Comparison of ENCODE assay signal across 8 cellular contexts in genomic region chr1:26693557-26694184, GRCh38. TPM values are rescaled to one million over a fixed set of nuclear protein-coding genes. Genes with fewer than 3 reads are reported as not detected.
A peak's percentile ranks its signal among the peaks of the same experiment; 100 is the strongest.
DNase-seq lines count a peak whose midpoint lies in the region; ATAC-seq, FAIRE-seq and TF ChIP-seq lines count a peak whose summit lies in the region.

No MANE protein-coding gene starts in this region.

- 0 out of 2 replicates have a peak, but pooled peaks cover 4% of the 10 kb centered on the region for H3K36me3 ChIP-seq in PC-9 (ENCODE audit: low read depth)
- no peaks in the 10 kb centered on the region for H3K36me3 ChIP-seq in endothelial cell of umbilical vein (ENCODE audit: control insufficient read depth in 2 of 2, extremely low read depth in 1 of 2, insufficient read depth in 2 of 2, low read length in 2 of 2)
- H3K36me3 ChIP-seq in psoas muscle (ENCODE audit: insufficient read depth in 1 of 2, low read depth in 1 of 2) = no peaks in the 10 kb centered on the region

- ATAC-seq in psoas muscle (no peak), HG03378 (IDR thresholded peaks at IDR 0.05; ENCODE audit: unreplicated experiment) (no peak), GM21825 (IDR thresholded peaks at IDR 0.05; ENCODE audit: unreplicated experiment) (no peak), HG02981 (IDR thresholded peaks at IDR 0.05; ENCODE audit: unreplicated experiment) (no peak)

- no peaks in the 10 kb centered on the region for H3K9me1 ChIP-seq in endothelial cell of umbilical vein (replicated peaks; ENCODE audit: control insufficient read depth, extremely low read depth, insufficient read depth, low read length)

- intact Hi-C loops in PC-9 (cut with micrococcal nuclease; ENCODE audit: unreplicated experiment) = loop anchor here (1.0 to 10.0 kb wide), 3 partner anchors 59 to 171 kb away; partner anchors contain the start of gene SFN
- intact Hi-C loops in endothelial cell of umbilical vein (cut with micrococcal nuclease) = loop anchor here (10.0 kb wide), 1 partner anchor 1861 kb away; the partner anchor contains the start of gene TRNAU1AP
- intact Hi-C loops in psoas muscle (cut with DNase I) = loop anchor here in 1 of 2 donors (2.0 kb wide), 1 partner anchor 95 kb away; no protein-coding TSS in a partner anchor

- H2AFZ ChIP-seq in PC-9 (peak overlapping the region; percentile 83; the same call in 1 of the 2 replicates), endothelial cell of umbilical vein (ENCODE audit: low read depth, low read length) (peak overlapping the region; percentile 5)

- H3K4me1 ChIP-seq in PC-9 (replicated peaks; ENCODE audit: insufficient read depth) = peaks cover 31% of the 10 kb centered on the region
- peaks cover 32% of the 10 kb centered on the region for H3K4me1 ChIP-seq in endothelial cell of umbilical vein (ENCODE audit: control insufficient read depth, extremely low read depth, insufficient read depth, low read length)
- peaks cover 37% of the 10 kb centered on the region for H3K4me1 ChIP-seq in psoas muscle

- CTCF ChIA-PET in PC-9 (lab: Charles Lee) = interaction anchor here (0.6 to 1.3 kb wide), 5 partner anchors 11 to 700 kb away, joined by 3 to 5 read pairs (median 3); no protein-coding TSS in a partner anchor
- CTCF ChIA-PET in endothelial cell of umbilical vein (lab: Charles Lee) = interaction anchor here (0.7 to 4.1 kb wide), 13 partner anchors 12 to 269 kb away, joined by 3 to 67 read pairs (median 4); partner anchors contain the start of gene PIGV

- no peaks in the 10 kb centered on the region for H3K27me3 ChIP-seq in PC-9 (ENCODE audit: insufficient read depth, low read depth)
- no peaks in the 10 kb centered on the region for H3K27me3 ChIP-seq in endothelial cell of umbilical vein (ENCODE audit: control insufficient read depth in 2 of 2, insufficient read depth in 2 of 2, low read length in 2 of 2)
- no peaks in the 10 kb centered on the region for H3K27me3 ChIP-seq in psoas muscle (ENCODE audit: insufficient read depth in 3 of 3, low read length in 2 of 3)

- 17 to 39% (median 20%) methylated on average over 5 of the region's 5 CpGs for WGBS in psoas muscle, 3 donors

- H3K9me3 ChIP-seq in PC-9 (ENCODE audit: insufficient read depth, low read depth) = no peaks in the 10 kb centered on the region
- no peaks in the 10 kb centered on the region for H3K9me3 ChIP-seq in endothelial cell of umbilical vein (replicated peaks; ENCODE audit: control insufficient read depth, insufficient read depth, low read length)
- H3K9me3 ChIP-seq in psoas muscle = no peaks in the 10 kb centered on the region

- dilution Hi-C loops in endothelial cell of umbilical vein (cut with MboI; ENCODE audit: extremely low pct_ligation_motif_present, low sequenced_read_pairs) = no loop called here

- no peak for FAIRE-seq in endothelial cell of umbilical vein (lab: Jason Lieb, UNC)

- TSS peak; percentile 45 for BruUV-seq in PC-9 (replicated peaks; lab: Mats Ljungman, UMichigan)
- BruUV-seq in endothelial cell of umbilical vein (replicated peaks; lab: Mats Ljungman, UMichigan) = no TSS peak

- TF ChIP-seq CTCF in GM12864 (IDR thresholded peaks at IDR 0.05; ENCODE audit: low read depth, low read length, missing control alignments) (no peak), PC-9 (conservative IDR thresholded peaks at IDR 0.05) (no peak), endothelial cell of umbilical vein (IDR thresholded peaks at IDR 0.05; ENCODE audit: extremely low read depth in 1 of 2, insufficient read depth in 1 of 2, low read depth in 1 of 2, low read length in 2 of 2) (no peak), psoas muscle (IDR thresholded peaks at IDR 0.05) (no peak)

- H3K79me2 ChIP-seq in PC-9 (ENCODE audit: low read depth) (peaks cover 35% of the 10 kb centered on the region), endothelial cell of umbilical vein (ENCODE audit: control insufficient read depth, insufficient read depth, low read length) (peaks cover 24% of the 10 kb centered on the region)

- H3K4me3 ChIP-seq in GM12864 (ENCODE audit: low read depth, low read length) (peak overlapping the region; percentile 77), PC-9 (peak overlapping the region; percentile 73), endothelial cell of umbilical vein (replicated peaks in 1 of 3; ENCODE audit: insufficient read depth in 1 of 3, low read depth in 1 of 3, low read length in 3 of 3) (peak overlapping the region in 2 of 3 experiments; percentile 40 to 73), psoas muscle (peak overlapping the region; percentile 70)

- peak overlapping the region; percentile 75 for H3K9ac ChIP-seq in endothelial cell of umbilical vein (replicated peaks; ENCODE audit: extremely low read depth, insufficient read depth, low read length)

- H4K20me1 ChIP-seq in PC-9 (ENCODE audit: insufficient read depth) (peaks cover 5% of the 10 kb centered on the region; the same call in 1 of the 2 replicates), endothelial cell of umbilical vein (replicated peaks; ENCODE audit: control insufficient read depth, extremely low read depth, insufficient read depth, low read length) (peaks cover 4% of the 10 kb centered on the region)

- TF ChIP-seq POLR2A in endothelial cell of umbilical vein (IDR thresholded peaks at IDR 0.05; ENCODE audit: low read depth, low read length) = no peak

- peak overlapping the region; percentile 97 for H3K4me2 ChIP-seq in PC-9
- peak overlapping the region; percentile 91 for H3K4me2 ChIP-seq in endothelial cell of umbilical vein (ENCODE audit: insufficient read depth, low read length)

- POLR2A ChIA-PET in PC-9 (lab: Charles Lee; ENCODE audit: unreplicated experiment) (interaction anchor here (0.6 to 1.7 kb wide), 6 partner anchors 12 to 171 kb away, joined by 3 to 16 read pairs (median 5); partner anchors contain the start of gene PIGV), endothelial cell of umbilical vein (lab: Charles Lee) (interaction anchor here (0.6 to 1.6 kb wide), 7 partner anchors 8 to 196 kb away, joined by 3 to 5 read pairs (median 3); partner anchors contain the start of gene GPN2)

- H3F3A ChIP-seq in PC-9 (ENCODE audit: insufficient read depth, low read depth) = peaks cover 24% of the 10 kb centered on the region

- DNase-seq in GM12864 (ENCODE audit: low read depth) (no peak), PC-9 (no peak), endothelial cell of umbilical vein (ENCODE audit: low read depth, low spot score) (no peak), psoas muscle (no peak), H4 (ENCODE audit: low spot score) (no peak)

- H3K27ac ChIP-seq in PC-9 = peak overlapping the region; percentile 90
- H3K27ac ChIP-seq in endothelial cell of umbilical vein (ENCODE audit: insufficient read depth, low read depth, low read length) = peak overlapping the region; percentile 67
- peak overlapping the region; percentile 92 for H3K27ac ChIP-seq in psoas muscle

- H3K9me2 ChIP-seq in PC-9 (ENCODE audit: insufficient read depth) = no peaks in the 10 kb centered on the region

TF ChIP-seq in endothelial cell of umbilical vein, 7 proteins besides CTCF, POLR2A, EP300 and RAD21:
- TF ChIP-seq GATA2 (IDR thresholded peaks at IDR 0.05; ENCODE audit: insufficient read depth, insufficient read length, low read depth, low read length) = no peak
TF ChIP-seq in endothelial cell of umbilical vein: peak in this region for 0.

RNA-seq across cellular contexts. Expression of gene ARID1A, which starts 2.1 kb away (rescaled TPM):
- total RNA-seq in PC-9 (2021) = 44.8 and 60.5 TPM in 2 replicates
- 67.0 and 77.2 TPM in 2 replicates for total RNA-seq in endothelial cell of umbilical vein
- polyA plus RNA-seq in endothelial cell of umbilical vein = 36.9 and 39.0 TPM in 2 replicates
- 33.9 and 37.5 TPM in 2 replicates for polyA plus RNA-seq in endothelial cell of umbilical vein (2011; cell fraction: cytosol; rRNA removed)
- 69.0 and 81.0 TPM in 2 replicates for polyA plus RNA-seq in endothelial cell of umbilical vein (2011; cell fraction: nucleus; rRNA removed)
- polyA plus RNA-seq in endothelial cell of umbilical vein (2012) = 30.6 and 34.7 TPM in 2 replicates
- polyA minus RNA-seq in endothelial cell of umbilical vein = 57.2 and 66.1 TPM in 2 replicates
- 22.1 TPM for polyA minus RNA-seq in endothelial cell of umbilical vein (2011; cell fraction: cytosol; rRNA and poly(A)+ RNA removed)
- polyA minus RNA-seq in endothelial cell of umbilical vein (2011; cell fraction: nucleus; rRNA and poly(A)+ RNA removed) = 54.8 and 54.9 TPM in 2 replicates
- total RNA-seq in psoas muscle = 10 to 100 TPM; 32.2 to 44.4 (median 39.6) TPM
- 10 to 100 TPM in 2 of 3 donors, 1 to 10 TPM in 1; 8.8 to 20.8 (median 12.9) TPM for polyA plus RNA-seq in psoas muscle
- 10.7 and 13.0 TPM in 2 replicates for total RNA-seq in H4 (2014; rRNA removed; shearing (Covaris generic))
